23 cellular contexts compared by ENCODE assay signal in the genomic region with DNA sequence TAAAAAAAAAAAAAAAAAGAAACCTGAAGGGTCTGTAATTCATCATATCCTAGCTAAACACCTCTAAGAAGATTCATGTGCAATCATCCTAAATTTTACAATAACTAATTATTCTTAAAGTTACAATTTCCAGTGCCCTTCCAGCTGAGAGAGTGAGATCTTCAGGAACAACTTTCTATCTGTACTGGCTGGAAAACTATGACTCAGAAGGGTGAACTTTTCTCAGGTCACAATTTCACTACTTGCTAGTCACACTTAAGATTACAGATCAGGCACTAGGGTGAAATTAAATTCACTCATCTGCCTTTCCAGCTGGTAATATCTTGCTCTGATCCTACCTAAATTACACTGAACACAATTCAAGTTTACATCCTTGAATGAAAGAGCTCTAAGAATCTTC.
DNase-seq lines count a peak whose midpoint lies in the region; ATAC-seq lines count a peak whose summit lies in the region.
"Had no signal": no experiment of that assay in that cellular context is flagged by ENCODE, and none has a peak within 500 bp of the region (broad histone marks: within the 10 kb centered on the region; RNA-seq: fewer than 3 reads in every experiment).

No MANE protein-coding gene starts in this region.

- DNase-seq in DMS 273 (lab: John Stamatoyannopoulos, UW; ENCODE audit: unreplicated experiment), result peak; percentile 13
- DNase-seq in DMS 273 treated with DMSO at 0.1 percent for 48 hours (lab: John Stamatoyannopoulos, UW), result no peak
- DNase-seq in astrocyte of the hippocampus (ENCODE audit: low read depth, low spot score), result peak; percentile 20
- peak; percentile 14 for DNase-seq in kidney glomerular epithelial cell (lab: John Stamatoyannopoulos, UW)
- no peak for DNase-seq in NCI-H128 (lab: John Stamatoyannopoulos, UW; ENCODE audit: unreplicated experiment)
- DNase-seq: activated CD8-positive, alpha-beta memory T cell treated with anti-CD3 and anti-CD28 coated beads for 24 hours; activated naive CD8-positive, alpha-beta T cell treated with anti-CD3 and anti-CD28 coated beads, Interleukin-2, amount 50 U/mL, for 24 hours; C1 segment of cervical spinal cord; DMS53; endodermal cell; H7; left lung; NCI-H1417; NCI-H2171 treated with DMSO at 0.1 percent for 48 hours; posterior cingulate gyrus; T-helper 2 cell; tibial artery had no signal

- ATAC-seq in GM21423 (IDR thresholded peaks at IDR 0.05; ENCODE audit: unreplicated experiment), result no peak
- no peak for ATAC-seq in GM21786 (IDR thresholded peaks at IDR 0.05; ENCODE audit: unreplicated experiment)
- ATAC-seq in HG03457 (IDR thresholded peaks at IDR 0.05; ENCODE audit: unreplicated experiment), result no peak
- ATAC-seq: activated naive CD8-positive, alpha-beta T cell treated with anti-CD3 and anti-CD28 coated beads, Interleukin-2, amount 50 U/mL, for 24 hours; gastroesophageal sphincter; left lung; Right ventricle myocardium inferior; WTC11 had no signal

Comparison
In these comparisons a context has a peak if more than half of its experiments do, and no peak if none do; other contexts are left out.
1. DNase-seq: peak in DMS 273 (single experiment), astrocyte of the hippocampus (single experiment) and kidney glomerular epithelial cell (single experiment); none in DMS 273 treated with DMSO at 0.1 percent for 48 hours (single experiment) and NCI-H128 (single experiment).